Comparison of ENCODE assay signal across 2 cellular contexts in genomic region chr15:89783861-89784685, GRCh38.
TF ChIP-seq lines count a peak whose summit lies in the region.

No MANE protein-coding gene starts in this region.

TF ChIP-seq in H1, 55 proteins besides CTCF, POLR2A, EP300 and RAD21:
- TF ChIP-seq CREB1 (IDR thresholded peaks at IDR 0.05) (no peak), POLR2AphosphoS5 (IDR thresholded peaks at IDR 0.05; ENCODE audit: low read depth, low read length) (no peak), EGR1 (IDR thresholded peaks at IDR 0.05; ENCODE audit: borderline replicate concordance, low read depth, low read length) (no peak), RFX5 (IDR thresholded peaks at IDR 0.05; ENCODE audit: borderline replicate concordance, low read depth, low read length) (no peak), HDAC2 (IDR thresholded peaks at IDR 0.05; ENCODE audit: borderline replicate concordance in 1 of 2, low read depth in 2 of 2, low read length in 2 of 2) (no peak), ZNF274 (IDR thresholded peaks at IDR 0.05; ENCODE audit: borderline replicate concordance, extremely low read depth, low read length) (no peak), BACH1 (IDR thresholded peaks at IDR 0.05; ENCODE audit: low read length) (no peak)
- TF ChIP-seq, protein P1, sequence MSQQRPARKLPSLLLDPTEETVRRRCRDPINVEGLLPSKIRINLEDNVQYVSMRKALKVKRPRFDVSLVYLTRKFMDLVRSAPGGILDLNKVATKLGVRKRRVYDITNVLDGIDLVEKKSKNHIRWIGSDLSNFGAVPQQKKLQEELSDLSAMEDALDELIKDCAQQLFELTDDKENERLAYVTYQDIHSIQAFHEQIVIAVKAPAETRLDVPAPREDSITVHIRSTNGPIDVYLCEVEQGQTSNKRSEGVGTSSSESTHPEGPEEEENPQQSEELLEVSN (IDR thresholded peaks at IDR 0.05): no peak
TF ChIP-seq in H1: peak in this region for 0.

TF ChIP-seq in WTC11, 78 proteins besides CTCF, POLR2A, EP300 and RAD21:
- no peak for TF ChIP-seq ZNF671 (CRISPR knock-in tag; IDR thresholded peaks at IDR 0.05)
- TF ChIP-seq, protein P2, sequence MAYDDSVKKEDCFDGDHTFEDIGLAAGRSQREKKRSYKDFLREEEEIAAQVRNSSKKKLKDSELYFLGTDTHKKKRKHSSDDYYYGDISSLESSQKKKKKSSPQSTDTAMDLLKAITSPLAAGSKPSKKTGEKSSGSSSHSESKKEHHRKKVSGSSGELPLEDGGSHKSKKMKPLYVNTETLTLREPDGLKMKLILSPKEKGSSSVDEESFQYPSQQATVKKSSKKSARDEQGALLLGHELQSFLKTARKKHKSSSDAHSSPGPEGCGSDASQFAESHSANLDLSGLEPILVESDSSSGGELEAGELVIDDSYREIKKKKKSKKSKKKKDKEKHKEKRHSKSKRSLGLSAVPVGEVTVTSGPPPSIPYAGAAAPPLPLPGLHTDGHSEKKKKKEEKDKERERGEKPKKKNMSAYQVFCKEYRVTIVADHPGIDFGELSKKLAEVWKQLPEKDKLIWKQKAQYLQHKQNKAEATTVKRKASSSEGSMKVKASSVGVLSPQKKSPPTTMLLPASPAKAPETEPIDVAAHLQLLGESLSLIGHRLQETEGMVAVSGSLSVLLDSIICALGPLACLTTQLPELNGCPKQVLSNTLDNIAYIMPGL (CRISPR knock-in tag; IDR thresholded peaks at IDR 0.05): no peak
- TF ChIP-seq IRF2 (CRISPR knock-in tag; IDR thresholded peaks at IDR 0.05; ENCODE audit: borderline replicate concordance, low read depth): no peak
- TF ChIP-seq TEAD4 (CRISPR knock-in tag; IDR thresholded peaks at IDR 0.05): no peak
- TF ChIP-seq RELA (CRISPR knock-in tag; IDR thresholded peaks at IDR 0.05; ENCODE audit: borderline replicate concordance): no peak
- TF ChIP-seq NFE2L1 (CRISPR knock-in tag; IDR thresholded peaks at IDR 0.05): no peak
